ENCODE assay signal across 1 cellular context in genomic region chr16:57462209-57462977, GRCh38.
TF ChIP-seq lines count a peak whose summit lies in the region.

POLR2C (plus strand) TSS chr16:57462679; CDS start chr16:57462725, 46 bp downstream.

TF ChIP-seq in K562, 482 proteins besides CTCF, POLR2A, EP300 and RAD21 (continued from another document and continues in another):
- TF ChIP-seq ZNF354B (CRISPR knock-in tag; IDR thresholded peaks at IDR 0.05) = no peak
- no peak for TF ChIP-seq ZNF512 (tag; IDR thresholded peaks at IDR 0.05)
- no peak for TF ChIP-seq NFATC3 (IDR thresholded peaks at IDR 0.05)
- TF ChIP-seq CBFA2T3 (IDR thresholded peaks at IDR 0.05) = no peak
- TF ChIP-seq LEF1 (IDR thresholded peaks at IDR 0.05) = no peak
- no peak for TF ChIP-seq MECOM (CRISPR knock-in tag; IDR thresholded peaks at IDR 0.05)
- no peak for TF ChIP-seq SMARCE1 (IDR thresholded peaks at IDR 0.05)
- TF ChIP-seq ARID1B (IDR thresholded peaks at IDR 0.05) = peak; percentile 33; the same call in 1 of the 2 replicates
- no peak for TF ChIP-seq EZH2 (IDR thresholded peaks at IDR 0.05; ENCODE audit: borderline replicate concordance, low read depth, low read length)
- TF ChIP-seq ZNF41 (CRISPR knock-in tag; conservative IDR thresholded peaks at IDR 0.05) = no peak
- no peak for TF ChIP-seq ZNF143 (CRISPR knock-in tag; IDR thresholded peaks at IDR 0.05)
- peak; percentile 94 for TF ChIP-seq RBBP5 (IDR thresholded peaks at IDR 0.05; ENCODE audit: borderline replicate concordance, insufficient read depth, low read length, poor library complexity, severe bottlenecking)
- TF ChIP-seq PRMT5 (CRISPR knock-in tag; IDR thresholded peaks at IDR 0.05) = no peak
- TF ChIP-seq ZNF696 (CRISPR knock-in tag; conservative IDR thresholded peaks at IDR 0.05) = no peak
- peak; percentile 95 for TF ChIP-seq POLR2AphosphoS5 (IDR thresholded peaks at IDR 0.05; ENCODE audit: control insufficient read depth, insufficient read depth, low read depth, low read length)
- TF ChIP-seq PKNOX1 (IDR thresholded peaks at IDR 0.05) = peak; percentile 46; the same call in 1 of the 2 replicates
- TF ChIP-seq GATAD2B (IDR thresholded peaks at IDR 0.05; ENCODE audit: borderline replicate concordance) = peak; percentile 91
- TF ChIP-seq JUN (IDR thresholded peaks at IDR 0.05; ENCODE audit: borderline replicate concordance, low read depth, low read length) = peak; percentile 57; the same call in 1 of the 2 replicates
- TF ChIP-seq JUN (CRISPR knock-in tag; IDR thresholded peaks at IDR 0.05; ENCODE audit: borderline replicate concordance) = no peak
- TF ChIP-seq ZNF146 (CRISPR knock-in tag; IDR thresholded peaks at IDR 0.05; ENCODE audit: unreplicated experiment) = peak; percentile 69
- TF ChIP-seq SAFB (IDR thresholded peaks at IDR 0.05; ENCODE audit: borderline replicate concordance, low read depth, low read length) = no peak
- no peak for TF ChIP-seq MLX (CRISPR knock-in tag; conservative IDR thresholded peaks at IDR 0.05)
- TF ChIP-seq FOXJ3 (CRISPR knock-in tag; IDR thresholded peaks at IDR 0.05) = no peak
- no peak for TF ChIP-seq MYBL2 (IDR thresholded peaks at IDR 0.05; ENCODE audit: low read depth)
- TF ChIP-seq MYBL2 (CRISPR knock-in tag; IDR thresholded peaks at IDR 0.05; ENCODE audit: borderline replicate concordance) = no peak
- no peak for TF ChIP-seq MGA (IDR thresholded peaks at IDR 0.05)
- no peak for TF ChIP-seq TSHZ1 (CRISPR knock-in tag; IDR thresholded peaks at IDR 0.05)
- TF ChIP-seq ZNF668 (CRISPR knock-in tag; IDR thresholded peaks at IDR 0.05) = no peak
- no peak for TF ChIP-seq BMI1 (IDR thresholded peaks at IDR 0.05; ENCODE audit: low read length)
- no peak for TF ChIP-seq BCL6 (CRISPR knock-in tag; IDR thresholded peaks at IDR 0.05)
- TF ChIP-seq PHB (CRISPR knock-in tag; IDR thresholded peaks at IDR 0.05) = no peak
- no peak for TF ChIP-seq TCFL5 (CRISPR knock-in tag; conservative IDR thresholded peaks at IDR 0.05)
- peak; percentile 97 for TF ChIP-seq SUPT5H (IDR thresholded peaks at IDR 0.05)
- no peak for TF ChIP-seq ZFP1 (CRISPR knock-in tag; IDR thresholded peaks at IDR 0.05)
- TF ChIP-seq L3MBTL2 (IDR thresholded peaks at IDR 0.05) = peak; percentile 48; the same call in 1 of the 2 replicates
- TF ChIP-seq ZKSCAN3 (CRISPR knock-in tag; IDR thresholded peaks at IDR 0.05) = no peak
- TF ChIP-seq TFE3 (CRISPR knock-in tag; IDR thresholded peaks at IDR 0.05) = no peak
- no peak for TF ChIP-seq MXI1 (IDR thresholded peaks at IDR 0.05; ENCODE audit: low read depth, low read length)
- no peak for TF ChIP-seq XRCC4 (IDR thresholded peaks at IDR 0.05; ENCODE audit: extremely low read depth, insufficient read depth, insufficient read length)
- TF ChIP-seq JUNB (CRISPR knock-in tag; conservative IDR thresholded peaks at IDR 0.05) = no peak
- TF ChIP-seq ZBED1 (IDR thresholded peaks at IDR 0.05) = no peak
- TF ChIP-seq KLF13 (tag; IDR thresholded peaks at IDR 0.05; ENCODE audit: borderline replicate concordance, low read depth) = no peak
- TF ChIP-seq BHLHE40 (IDR thresholded peaks at IDR 0.05; ENCODE audit: low read length) = peak; percentile 26; the same call in 1 of the 2 replicates
- TF ChIP-seq ZNF586 (CRISPR knock-in tag; conservative IDR thresholded peaks at IDR 0.05) = no peak
- no peak for TF ChIP-seq ZNF707 (CRISPR knock-in tag; conservative IDR thresholded peaks at IDR 0.05)
- no peak for TF ChIP-seq HIVEP1 (CRISPR knock-in tag; IDR thresholded peaks at IDR 0.05)
- TF ChIP-seq TBL1XR1 (IDR thresholded peaks at IDR 0.05; ENCODE audit: low read length in 2 of 2) = peak; percentile 47 to 50; a peak in 2 of 4 replicates
